8 cellular contexts compared by ENCODE assay signal in the genomic region with DNA sequence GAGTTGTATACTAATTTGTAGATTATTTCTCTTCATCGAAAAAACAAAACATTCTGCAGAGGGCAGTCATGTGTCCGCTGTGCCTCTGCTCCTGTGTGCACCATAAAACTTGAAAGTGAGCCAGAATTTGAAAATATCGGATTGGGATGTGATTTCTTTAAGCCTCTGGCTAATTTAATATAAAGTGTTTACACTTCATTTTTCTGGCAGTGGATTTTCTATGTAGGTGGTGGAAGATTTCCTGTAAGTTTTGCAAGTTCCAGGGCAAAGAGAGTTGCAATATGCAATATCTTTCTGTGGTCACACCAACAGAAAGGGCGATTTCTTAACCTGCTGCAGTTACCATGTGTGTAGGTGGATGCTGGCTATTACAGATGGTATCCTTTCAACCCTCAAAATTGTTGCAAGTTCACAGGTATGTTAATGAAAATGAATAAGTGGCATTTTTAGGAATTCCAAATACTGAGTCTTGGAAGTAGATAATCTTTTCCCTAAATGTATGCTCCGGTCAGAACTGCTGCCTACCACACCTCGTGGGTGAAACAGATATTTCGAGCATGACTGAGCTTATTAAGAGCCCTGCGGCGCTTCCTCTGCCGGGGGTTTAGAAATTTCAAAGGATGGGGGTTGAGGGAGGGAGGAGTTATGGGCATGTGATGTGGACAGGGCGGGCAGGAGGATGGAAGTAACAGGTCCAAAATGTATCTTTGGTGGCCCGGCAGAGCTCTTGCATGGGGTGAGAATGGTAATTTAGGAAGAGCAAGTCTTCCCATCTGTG.
DNase-seq lines count a peak whose midpoint lies in the region; ATAC-seq, FAIRE-seq and TF ChIP-seq lines count a peak whose summit lies in the region.

No MANE protein-coding gene starts in this region.

- no peak for TF ChIP-seq CTCF in CD4-positive, alpha-beta T cell (IDR thresholded peaks at IDR 0.05)
- TF ChIP-seq CTCF in SK-N-SH (IDR thresholded peaks at IDR 0.05) (peak; percentile 20), hepatocyte (IDR thresholded peaks at IDR 0.05; ENCODE audit: poor library complexity) (peak; percentile 5)

- no peak overlapping the region for H3K27ac Mint-ChIP-seq in CD4-positive, alpha-beta T cell

- WGBS in SK-N-SH (ENCODE audit: low lambda C conversion rate) = 41% methylated on average over 12 of the region's 12 CpGs
- WGBS in hepatocyte (ENCODE audit: low lambda C conversion rate, missing lambda C conversion rate) = 67% methylated on average over 12 of the region's 12 CpGs

- ATAC-seq in CD4-positive, alpha-beta T cell (ENCODE audit: poor library complexity) = peak; percentile 37
- no peak for ATAC-seq in HG02759 (IDR thresholded peaks at IDR 0.05; ENCODE audit: unreplicated experiment)

- H3K27me3 ChIP-seq in CD4-positive, alpha-beta T cell (ENCODE audit: control insufficient read depth, insufficient read depth, low read length) = no peaks in the 10 kb centered on the region
- H3K27me3 ChIP-seq in SK-N-SH (ENCODE audit: insufficient read depth) (no peaks in the 10 kb centered on the region), hepatocyte (no peaks in the 10 kb centered on the region)

- TF ChIP-seq EP300 in SK-N-SH (IDR thresholded peaks at IDR 0.05; ENCODE audit: borderline replicate concordance in 1 of 2, low read depth in 1 of 2, low read length in 1 of 2) = no peak

- 0 out of 4 replicates have a peak overlapping the region, but pooled peaks of 1 of the 2 experiments have one; percentile 4 for H3K4me3 ChIP-seq in SK-N-SH (ENCODE audit: low read depth in 2 of 2, low read length in 1 of 2)
- H3K4me3 ChIP-seq in hepatocyte = no peak overlapping the region

- H4K20me1 ChIP-seq in SK-N-SH (ENCODE audit: insufficient read depth) = no peaks in the 10 kb centered on the region
- H4K20me1 ChIP-seq in hepatocyte (ENCODE audit: insufficient read depth, poor library complexity, severe bottlenecking) = peaks cover 26% of the 10 kb centered on the region

- TF ChIP-seq RAD21 in SK-N-SH (IDR thresholded peaks at IDR 0.05; ENCODE audit: low read length) = peak; percentile 16; the same call in 1 of the 2 replicates

- peaks cover 4% of the 10 kb centered on the region for H3F3A ChIP-seq in SK-N-SH (replicated peaks; ENCODE audit: insufficient read depth)

- no peaks in the 10 kb centered on the region for H3K27me3 Mint-ChIP-seq in CD4-positive, alpha-beta T cell

- peaks cover 4% of the 10 kb centered on the region for H3K36me3 Mint-ChIP-seq in CD4-positive, alpha-beta T cell (ENCODE audit: low read depth)

- CTCF ChIA-PET in CD4-positive, alpha-beta T cell (lab: Charles Lee) = no interaction called here
- CTCF ChIA-PET in HEK293T (lab: Yijun Ruan, JAX) = interaction anchor here (0.6 to 2.4 kb wide), 12 partner anchors 9 to 360 kb away, joined by 3 to 9 read pairs (median 3); no protein-coding TSS in a partner anchor
- CTCF ChIA-PET in SK-N-SH (lab: Yijun Ruan, JAX) = interaction anchor here (0.7 to 3.2 kb wide), 7 partner anchors 8 to 355 kb away, joined by 3 to 26 read pairs (median 5); no protein-coding TSS in a partner anchor

- peaks cover 46% of the 10 kb centered on the region for H3K4me1 Mint-ChIP-seq in CD4-positive, alpha-beta T cell (ENCODE audit: low read depth)

- H3K4me3 Mint-ChIP-seq in CD4-positive, alpha-beta T cell = no peak overlapping the region

- H3K79me2 ChIP-seq in SK-N-SH (ENCODE audit: insufficient read depth) (peaks cover 57% of the 10 kb centered on the region), hepatocyte (peaks cover 89% of the 10 kb centered on the region)

- no peak for FAIRE-seq in GM19239 (lab: Jason Lieb, UNC)

- H3K36me3 ChIP-seq in SK-N-SH (replicated peaks in 1 of 2; ENCODE audit: control insufficient read depth in 1 of 2, insufficient read depth in 2 of 2, low read length in 1 of 2) (no peaks in the 10 kb centered on the region), hepatocyte (replicated peaks; ENCODE audit: insufficient read depth, low read depth) (no peaks in the 10 kb centered on the region)

- no peaks in the 10 kb centered on the region for H3K9me3 ChIP-seq in CD4-positive, alpha-beta T cell (ENCODE audit: control insufficient read depth, low read length)
- H3K9me3 ChIP-seq in SK-N-SH (no peaks in the 10 kb centered on the region), hepatocyte (ENCODE audit: low read depth) (no peaks in the 10 kb centered on the region)

- H2AFZ ChIP-seq in SK-N-SH (ENCODE audit: low read depth) = no peak overlapping the region
- no peak overlapping the region for H2AFZ ChIP-seq in hepatocyte

- H3K4me1 ChIP-seq in SK-N-SH (ENCODE audit: control insufficient read depth in 1 of 2, insufficient read depth in 2 of 2, low read depth in 1 of 2, low read length in 1 of 2) (peaks cover 15 to 52% of the 10 kb centered on the region in 2 experiments), hepatocyte (ENCODE audit: insufficient read depth) (peaks cover 31% of the 10 kb centered on the region)

- intact Hi-C loops in CD4-positive, alpha-beta T cell (cut with DNase I, micrococcal nuclease) = no loop called here

- DNase-seq in CD4-positive, alpha-beta T cell = no peak
- DNase-seq in HEK293T (ENCODE audit: extremely low spot score) (peak; percentile 68), SK-N-SH (no peak), hepatocyte (ENCODE audit: low spot score) (no peak), DMS114 treated with DMSO at 0.1 percent for 48 hours (lab: John Stamatoyannopoulos, UW; ENCODE audit: unreplicated experiment) (no peak), germinal center (ENCODE audit: low spot score) (no peak), GM19239 (ENCODE audit: insufficient read length, low spot score) (no peak)

- POLR2A ChIA-PET in CD4-positive, alpha-beta T cell (lab: Charles Lee) = no interaction called here
- POLR2A ChIA-PET in HEK293T (lab: Yijun Ruan, JAX) = interaction anchor here (0.6 to 1.7 kb wide), 7 partner anchors 11 to 141 kb away, joined by 3 to 4 read pairs (median 3); no protein-coding TSS in a partner anchor
- POLR2A ChIA-PET in SK-N-SH (lab: Yijun Ruan, JAX) = no interaction called here

- no peaks in the 10 kb centered on the region for H3K9me3 Mint-ChIP-seq in CD4-positive, alpha-beta T cell

- H3K4me2 ChIP-seq in SK-N-SH = peak overlapping the region; percentile 22
- peak overlapping the region; percentile 3 for H3K4me2 ChIP-seq in hepatocyte

- H3K27ac ChIP-seq in CD4-positive, alpha-beta T cell (ENCODE audit: low read depth, low read length) = no peak overlapping the region
- H3K27ac ChIP-seq in SK-N-SH (ENCODE audit: low read depth in 2 of 2, low read length in 1 of 2) (peak overlapping the region; percentile 1 to 50), hepatocyte (no peak overlapping the region)

- H3K9ac ChIP-seq in SK-N-SH = no peak overlapping the region

- H3K9me2 ChIP-seq in SK-N-SH (no peaks in the 10 kb centered on the region), hepatocyte (replicated peaks; ENCODE audit: insufficient read depth) (no peaks in the 10 kb centered on the region)

TF ChIP-seq in HEK293T, 16 proteins besides CTCF, POLR2A, EP300 and RAD21:
- TF ChIP-seq FOXA1 (IDR thresholded peaks at IDR 0.05) (no peak), ELF4 (IDR thresholded peaks at IDR 0.05) (no peak), L3MBTL2 (conservative IDR thresholded peaks at IDR 0.05) (peak; percentile 61), LEF1 (IDR thresholded peaks at IDR 0.05; ENCODE audit: borderline replicate concordance) (no peak)

TF ChIP-seq in SK-N-SH, 30 proteins besides CTCF, POLR2A, EP300 and RAD21:
- TF ChIP-seq RXRA (IDR thresholded peaks at IDR 0.05; ENCODE audit: borderline replicate concordance, low read depth) (no peak), SMC3 (IDR thresholded peaks at IDR 0.05; ENCODE audit: low read depth, low read length) (0 out of 2 replicates have a peak, but pooled peaks have one; percentile 11)
TF ChIP-seq in SK-N-SH: peak in this region for 1.

Comparison
In these comparisons a context has a peak if more than half of its experiments do, and no peak if none do; other contexts are left out.
1. H3K27ac ChIP-seq: peak in SK-N-SH (2 of 2); none in CD4-positive, alpha-beta T cell (single experiment) and hepatocyte (single experiment).